Comparison of ENCODE assay signal across 9 cellular contexts in the genomic region with DNA sequence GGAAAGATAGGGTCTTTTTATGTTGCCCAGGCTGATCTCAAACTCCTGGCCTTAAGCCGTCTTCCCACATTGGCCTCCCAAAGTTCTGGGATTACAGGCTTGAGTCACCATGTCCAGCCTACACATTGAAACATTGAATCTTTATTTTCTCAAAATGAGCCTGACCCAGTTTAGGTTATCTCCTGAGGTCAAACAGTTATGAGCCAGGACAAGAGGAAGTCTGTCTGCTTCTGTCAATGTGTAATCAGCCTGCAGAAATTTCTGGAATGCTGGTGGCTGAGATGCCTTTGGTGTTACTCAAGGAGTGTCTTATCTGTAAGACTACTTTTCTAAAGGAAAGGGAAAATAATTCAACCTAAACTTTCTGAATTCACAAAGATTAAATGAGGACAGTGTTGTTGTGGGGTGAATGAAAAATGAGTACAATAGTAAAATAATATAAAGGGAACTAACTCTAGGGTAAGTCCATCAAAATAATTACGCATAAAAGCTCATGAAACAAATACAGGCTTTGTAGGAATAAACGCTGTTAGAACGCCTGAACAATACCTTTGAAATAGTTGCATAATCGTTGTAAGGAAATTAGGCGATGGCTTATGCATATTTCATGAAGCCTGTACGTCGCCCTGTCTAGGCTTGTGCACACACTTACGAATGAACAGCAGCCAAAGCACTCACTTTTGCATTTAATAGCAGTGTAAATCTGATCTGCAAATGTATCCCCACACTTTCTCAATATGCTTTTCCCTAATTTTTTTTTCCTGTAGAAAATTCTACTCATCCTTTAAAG.
DNase-seq lines count a peak whose midpoint lies in the region; ATAC-seq and TF ChIP-seq lines count a peak whose summit lies in the region.
"Had no signal": no experiment of that assay in that cellular context is flagged by ENCODE, and none has a peak within 500 bp of the region (broad histone marks: within the 10 kb centered on the region; RNA-seq: fewer than 3 reads in every experiment).

No MANE protein-coding gene starts in this region.

- POLR2A ChIA-PET in MCF 10A (lab: Yijun Ruan, JAX) = no interaction called here

- TF ChIP-seq CTCF in MCF 10A (IDR thresholded peaks at IDR 0.05; ENCODE audit: unreplicated experiment) (no peak), breast epithelium (IDR thresholded peaks at IDR 0.05) (no peak), adrenal gland (IDR thresholded peaks at IDR 0.05) (no peak), upper lobe of left lung (IDR thresholded peaks at IDR 0.05) (no peak)

- CTCF ChIA-PET in MCF 10A (lab: Yijun Ruan, JAX) = interaction anchor here (0.6 to 0.8 kb wide), 3 partner anchors 150 to 234 kb away, joined by 3 to 4 read pairs (median 3); no protein-coding TSS in a partner anchor

- H3K36me3 Mint-ChIP-seq in MCF 10A (ENCODE audit: insufficient read depth, unreplicated experiment) = no peaks in the 10 kb centered on the region

- H3K36me3 ChIP-seq in breast epithelium (no peaks in the 10 kb centered on the region), adrenal gland (replicated peaks in 1 of 2) (no peaks in the 10 kb centered on the region), upper lobe of left lung (no peaks in the 10 kb centered on the region)
- H3K36me3 ChIP-seq: BLaER1 treated with 17β-estradiol and CSF1 and Interleukin-3, amounts not matched to agents 10 nM and 100 nM had no signal

- no peak for TF ChIP-seq POLR2A in breast epithelium (IDR thresholded peaks at IDR 0.05)
- no peak for TF ChIP-seq POLR2A in adrenal gland (IDR thresholded peaks at IDR 0.05)
- no peak for TF ChIP-seq POLR2A in upper lobe of left lung (IDR thresholded peaks at IDR 0.05)

- H3K27me3 Mint-ChIP-seq in MCF 10A (ENCODE audit: insufficient read depth, unreplicated experiment) = no peaks in the 10 kb centered on the region

- H3K4me1 ChIP-seq in breast epithelium = no peaks in the 10 kb centered on the region
- H3K4me1 ChIP-seq in adrenal gland (replicated peaks in 1 of 2) = no peaks in the 10 kb centered on the region
- peaks cover 0 to 7% (median 3%) of the 10 kb centered on the region in 4 donors for H3K4me1 ChIP-seq in upper lobe of left lung
- H3K4me1 ChIP-seq: BLaER1 treated with 17β-estradiol and CSF1 and Interleukin-3, amounts not matched to agents 10 nM and 100 nM had no signal

- H3K4me1 Mint-ChIP-seq in MCF 10A (ENCODE audit: insufficient read depth, unreplicated experiment) = peaks cover 15% of the 10 kb centered on the region

- H3K27ac Mint-ChIP-seq in MCF 10A (ENCODE audit: low read depth, unreplicated experiment) = peak overlapping the region; percentile 46

- no TSS peak for BruUV-seq in MCF 10A (replicated peaks; lab: Mats Ljungman, UMichigan)

- H3K9me3 ChIP-seq in breast epithelium (no peaks in the 10 kb centered on the region), adrenal gland (replicated peaks in 1 of 3) (no peaks in the 10 kb centered on the region), upper lobe of left lung (no peaks in the 10 kb centered on the region)
- H3K9me3 ChIP-seq: BLaER1 treated with 17β-estradiol and CSF1 and Interleukin-3, amounts not matched to agents 10 nM and 100 nM had no signal

- ATAC-seq in upper lobe of left lung (ENCODE audit: low FRiP score in 2 of 2) (peak; percentile 73 to 80), HG03108 (IDR thresholded peaks at IDR 0.05; ENCODE audit: unreplicated experiment) (no peak), GM18858 (IDR thresholded peaks at IDR 0.05; ENCODE audit: unreplicated experiment) (no peak)

- no peak overlapping the region for H3K27ac ChIP-seq in breast epithelium
- no peak overlapping the region for H3K27ac ChIP-seq in adrenal gland
- H3K27ac ChIP-seq in upper lobe of left lung = peak overlapping the region in 2 of 4 donors; percentile 35 to 38
- H3K27ac ChIP-seq: BLaER1 treated with 17β-estradiol and CSF1 and Interleukin-3, amounts not matched to agents 10 nM and 100 nM had no signal

- H3K27me3 ChIP-seq in breast epithelium (no peaks in the 10 kb centered on the region), adrenal gland (no peaks in the 10 kb centered on the region), upper lobe of left lung (no peaks in the 10 kb centered on the region)
- H3K27me3 ChIP-seq: BLaER1 treated with 17β-estradiol and CSF1 and Interleukin-3, amounts not matched to agents 10 nM and 100 nM had no signal

- WGBS in adrenal gland, 4 donors = 64 to 82% (median 69%) methylated on average over 9 of the region's 9 CpGs
- 51 to 55% methylated on average over 9 of the region's 9 CpGs for WGBS in upper lobe of left lung, 2 donors

- DNase-seq in MCF 10A (ENCODE audit: unreplicated experiment) = peak; percentile 56
- no peak for DNase-seq in breast epithelium (ENCODE audit: low spot score in 2 of 2)
- peak in 5 of 7 donors; percentile 9 to 51 (median 19) for DNase-seq in adrenal gland
- DNase-seq in iPS-NIHi7 (ENCODE audit: extremely low spot score) = peak; percentile 26
- peak in 1 of 2 donors; percentile 23 for DNase-seq in upper lobe of left lung
- no peak for DNase-seq in inferior parietal cortex (ENCODE audit: extremely low spot score)

- H3K4me3 Mint-ChIP-seq in MCF 10A (ENCODE audit: unreplicated experiment) = peak overlapping the region; percentile 13

- H3K4me3 ChIP-seq in breast epithelium (no peak overlapping the region), adrenal gland (no peak overlapping the region), upper lobe of left lung (no peak overlapping the region)
- H3K4me3 ChIP-seq: BLaER1 treated with 17β-estradiol and CSF1 and Interleukin-3, amounts not matched to agents 10 nM and 100 nM had no signal

- no peaks in the 10 kb centered on the region for H3K9me3 Mint-ChIP-seq in MCF 10A (ENCODE audit: unreplicated experiment)

- intact Hi-C loops in MCF 10A (cut with micrococcal nuclease) = no loop called here
- intact Hi-C loops in breast epithelium (cut with DNase I; ENCODE audit: low total_unique reads) = no loop called here
- intact Hi-C loops in adrenal gland (cut with DNase I) = no loop called here

- TF ChIP-seq EP300 in upper lobe of left lung (IDR thresholded peaks at IDR 0.05) = no peak

Comparison
In these comparisons a context has a peak if more than half of its experiments do, and no peak if none do; other contexts are left out.
1. DNase-seq: peak in MCF 10A (single experiment), adrenal gland (5 of 7) and iPS-NIHi7 (single experiment); none in breast epithelium (0 of 2) and inferior parietal cortex (single experiment).
2. ATAC-seq: peak in upper lobe of left lung (2 of 2); none in HG03108 (single experiment) and GM18858 (single experiment).